Comparison of ENCODE assay signal across 8 cellular contexts in the genomic region with DNA sequence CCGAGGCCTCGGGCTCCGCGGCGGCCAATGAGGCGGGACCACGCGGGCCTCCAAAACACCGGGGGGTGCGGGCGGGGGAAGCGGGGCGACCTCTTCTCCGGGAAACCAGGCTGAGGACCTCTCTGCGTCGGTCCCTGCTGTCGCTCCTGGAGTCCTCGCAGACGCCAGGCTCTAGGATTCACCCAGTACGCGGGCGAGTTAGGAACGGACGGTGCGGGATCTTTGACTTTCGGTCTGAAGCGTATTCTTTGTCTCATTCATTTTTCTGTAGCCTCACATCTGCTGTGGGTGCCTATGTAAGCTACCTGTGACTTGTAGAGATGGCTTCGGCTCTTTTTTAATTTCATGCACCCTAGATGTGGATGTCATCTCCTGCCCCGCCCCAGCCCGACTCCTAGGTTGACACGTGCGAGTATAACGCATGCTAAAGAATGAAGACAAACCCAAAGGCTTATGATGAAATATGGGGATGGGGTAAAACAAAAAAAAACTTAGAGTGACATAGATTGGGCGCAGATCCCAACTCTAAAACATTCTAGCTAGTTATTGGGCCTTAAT. TPM values are rescaled to one million over a fixed set of nuclear protein-coding genes. Genes with fewer than 3 reads are reported as not detected.
DNase-seq lines count a peak whose midpoint lies in the region; ATAC-seq and FAIRE-seq lines count a peak whose summit lies in the region.

No MANE protein-coding gene starts in this region.

- H3K4me3 Mint-ChIP-seq in activated T-helper 17 cell treated with anti-CD3 and anti-CD28 coated beads, Interleukin-2, amount 50 U/mL, for 72 hours = peak overlapping the region; percentile 81
- H3K4me3 Mint-ChIP-seq in stimulated activated effector memory CD8-positive, alpha-beta T cell treated with anti-CD3 and anti-CD28 coated beads, Interleukin-12 subunit alpha, Interleukin-12 subunit beta, amount 100 ng/mL, for 72 hours = peak overlapping the region; percentile 84

- no peaks in the 10 kb centered on the region for H3K9me3 Mint-ChIP-seq in activated T-helper 17 cell treated with anti-CD3 and anti-CD28 coated beads, Interleukin-2, amount 50 U/mL, for 72 hours
- no peaks in the 10 kb centered on the region for H3K9me3 Mint-ChIP-seq in stimulated activated effector memory CD8-positive, alpha-beta T cell treated with anti-CD3 and anti-CD28 coated beads, Interleukin-12 subunit alpha, Interleukin-12 subunit beta, amount 100 ng/mL, for 72 hours

- FAIRE-seq in urothelium cell line (lab: Jason Lieb, UNC) = no peak

- H3K4me1 ChIP-seq in BLaER1 (peaks cover 66% of the 10 kb centered on the region), HUES6 (ENCODE audit: control insufficient read depth, insufficient read depth, low read length) (no peaks in the 10 kb centered on the region)

- H3K27me3 Mint-ChIP-seq in activated T-helper 17 cell treated with anti-CD3 and anti-CD28 coated beads, Interleukin-2, amount 50 U/mL, for 72 hours = no peaks in the 10 kb centered on the region

- H3K36me3 ChIP-seq in BLaER1 = peaks cover 5% of the 10 kb centered on the region; the same call in 1 of the 2 replicates
- no peaks in the 10 kb centered on the region for H3K36me3 ChIP-seq in HUES6 (ENCODE audit: control insufficient read depth, insufficient read depth, low read length)

- H3K4me3 ChIP-seq in BLaER1 (peak overlapping the region; percentile 99), HUES6 (ENCODE audit: low read depth, low read length) (peak overlapping the region; percentile 79), iPS-18c (ENCODE audit: insufficient read depth, low read depth, low read length) (peak overlapping the region; percentile 84)

- H4K20me1 ChIP-seq in BLaER1 = peaks cover 23% of the 10 kb centered on the region

- H3K4me2 ChIP-seq in BLaER1 = peak overlapping the region; percentile 88

- H3K27ac ChIP-seq in BLaER1 (peak overlapping the region; percentile 94), HUES6 (ENCODE audit: low read depth, low read length) (no peak overlapping the region)

- peak; percentile 6 for ATAC-seq in GM19397 (IDR thresholded peaks at IDR 0.05; ENCODE audit: unreplicated experiment)
- peak; percentile 16 for ATAC-seq in activated T-helper 17 cell treated with anti-CD3 and anti-CD28 coated beads, Interleukin-2, amount 50 U/mL, for 72 hours (replicated peaks)
- peak; percentile 22 for ATAC-seq in stimulated activated effector memory CD8-positive, alpha-beta T cell treated with anti-CD3 and anti-CD28 coated beads, Interleukin-12 subunit alpha, Interleukin-12 subunit beta, amount 100 ng/mL, for 72 hours

- H3K36me3 Mint-ChIP-seq in activated T-helper 17 cell treated with anti-CD3 and anti-CD28 coated beads, Interleukin-2, amount 50 U/mL, for 72 hours (ENCODE audit: low read depth) = no peaks in the 10 kb centered on the region
- H3K36me3 Mint-ChIP-seq in stimulated activated effector memory CD8-positive, alpha-beta T cell treated with anti-CD3 and anti-CD28 coated beads, Interleukin-12 subunit alpha, Interleukin-12 subunit beta, amount 100 ng/mL, for 72 hours = peaks cover 5% of the 10 kb centered on the region

- peak overlapping the region; percentile 97 for H3K9ac ChIP-seq in BLaER1
- H3K9ac ChIP-seq in HUES6 (ENCODE audit: low read length) = peak overlapping the region; percentile 52

- H3K27ac Mint-ChIP-seq in activated T-helper 17 cell treated with anti-CD3 and anti-CD28 coated beads, Interleukin-2, amount 50 U/mL, for 72 hours = peak overlapping the region; percentile 76
- H3K27ac Mint-ChIP-seq in stimulated activated effector memory CD8-positive, alpha-beta T cell treated with anti-CD3 and anti-CD28 coated beads, Interleukin-12 subunit alpha, Interleukin-12 subunit beta, amount 100 ng/mL, for 72 hours = peak overlapping the region; percentile 82

- H3K27me3 ChIP-seq in BLaER1 (no peaks in the 10 kb centered on the region), HUES6 (ENCODE audit: control insufficient read depth, insufficient read depth, low read length) (peaks cover 31% of the 10 kb centered on the region)

- peaks cover 29% of the 10 kb centered on the region for H3K4me1 Mint-ChIP-seq in activated T-helper 17 cell treated with anti-CD3 and anti-CD28 coated beads, Interleukin-2, amount 50 U/mL, for 72 hours
- H3K4me1 Mint-ChIP-seq in stimulated activated effector memory CD8-positive, alpha-beta T cell treated with anti-CD3 and anti-CD28 coated beads, Interleukin-12 subunit alpha, Interleukin-12 subunit beta, amount 100 ng/mL, for 72 hours = peaks cover 36% of the 10 kb centered on the region

- H3K9me3 ChIP-seq in BLaER1 (peaks cover 9% of the 10 kb centered on the region), HUES6 (ENCODE audit: control insufficient read depth, insufficient read depth, low read depth, low read length) (no peaks in the 10 kb centered on the region), iPS-18c (ENCODE audit: control insufficient read depth, insufficient read depth, low read length) (peaks cover 3% of the 10 kb centered on the region)

- no peak for DNase-seq in stimulated activated effector memory CD8-positive, alpha-beta T cell treated with anti-CD3 and anti-CD28 coated beads, Interleukin-12 subunit alpha, Interleukin-12 subunit beta, amount 100 ng/mL, for 72 hours (ENCODE audit: low spot score in 2 of 2)
- no peak for DNase-seq in urothelium cell line (ENCODE audit: low spot score)
- DNase-seq in inferior parietal cortex (ENCODE audit: extremely low spot score) = no peak

RNA-seq across cellular contexts. Expression of a gene that starts 0.5 kb away (rescaled TPM):
- total RNA-seq in activated T-helper 17 cell treated with anti-CD3 and anti-CD28 coated beads, Interleukin-2, amount 50 U/mL, for 72 hours = 1 to 10 TPM; 4.0 to 4.2 TPM
